In genomic region chr4:174217273-174218126, GRCh38 we compare ENCODE assay signal across 9 cellular contexts.
DNase-seq lines count a peak whose midpoint lies in the region; TF ChIP-seq lines count a peak whose summit lies in the region.
"Had no signal": no experiment of that assay in that cellular context is flagged by ENCODE, and none has a peak within 500 bp of the region (broad histone marks: within the 10 kb centered on the region; RNA-seq: fewer than 3 reads in every experiment).

No MANE protein-coding gene starts in this region.

- no peak for TF ChIP-seq RAD21 in neural cell (conservative IDR thresholded peaks at IDR 0.05)

- TF ChIP-seq POLR2A in erythroblast (IDR thresholded peaks at IDR 0.05; ENCODE audit: low read length) = no peak

- no peaks in the 10 kb centered on the region for H3K79me2 ChIP-seq in neural cell (replicated peaks; ENCODE audit: insufficient read depth, low read length)

- no peak for TF ChIP-seq CTCF in neural cell (IDR thresholded peaks at IDR 0.05; ENCODE audit: poor library complexity, severe bottlenecking)

- no peak for TF ChIP-seq EP300 in neural cell (conservative IDR thresholded peaks at IDR 0.05; ENCODE audit: poor library complexity, severe bottlenecking)

- H3K9me2 ChIP-seq in neural cell (ENCODE audit: insufficient read depth, low read length) = no peaks in the 10 kb centered on the region

- peaks cover 94% of the 10 kb centered on the region for H3K27me3 ChIP-seq in neural cell (ENCODE audit: insufficient read depth, low read depth, low read length)

- H3K36me3 ChIP-seq in SK-N-MC (ENCODE audit: insufficient read depth, low read length) = no peaks in the 10 kb centered on the region
- H3K36me3 ChIP-seq in neural cell (ENCODE audit: insufficient read depth, low read length) = no peaks in the 10 kb centered on the region

- peak overlapping the region; percentile 78 for H3K4me3 ChIP-seq in SK-N-MC
- H3K4me3 ChIP-seq in neural cell (ENCODE audit: low read length) = peak overlapping the region; percentile 50
- H3K4me3 ChIP-seq: PC-9 had no signal

- H3K9me3 ChIP-seq in SK-N-MC (ENCODE audit: low read depth, low read length) = no peaks in the 10 kb centered on the region
- no peaks in the 10 kb centered on the region for H3K9me3 ChIP-seq in neural cell (ENCODE audit: low read length)

- DNase-seq in GM03348 (ENCODE audit: low spot score) = peak; percentile 71
- DNase-seq in SK-N-MC (ENCODE audit: low read depth, low spot score) = peak; percentile 88
- peak; percentile 35 to 37 for DNase-seq in erythroblast (lab: John Stamatoyannopoulos, UW)
- no peak for DNase-seq in activated CD4-positive, CD25-positive, alpha-beta regulatory T cell (lab: John Stamatoyannopoulos, UW)
- no peak for DNase-seq in DMS79 (lab: John Stamatoyannopoulos, UW)
- DNase-seq in HCEC 1CT = no peak
- DNase-seq in NCI-H2171 (lab: John Stamatoyannopoulos, UW) = no peak

- no peaks in the 10 kb centered on the region for H3F3A ChIP-seq in neural cell (ENCODE audit: insufficient read depth, low read length, poor library complexity, severe bottlenecking)

- H3K27ac ChIP-seq in SK-N-MC (peak overlapping the region; percentile 57; the same call in 1 of the 2 replicates), neural cell (ENCODE audit: low read length) (no peak overlapping the region)
- H3K27ac ChIP-seq: PC-9 had no signal

- H3K4me2 ChIP-seq in neural cell (ENCODE audit: low read length) = no peak overlapping the region
- H3K4me2 ChIP-seq: PC-9 had no signal

- H3K9ac ChIP-seq in SK-N-MC (ENCODE audit: insufficient read length) = peak overlapping the region; percentile 39
- H3K9ac ChIP-seq in neural cell (ENCODE audit: low read length) = no peak overlapping the region

- H4K20me1 ChIP-seq in neural cell (ENCODE audit: insufficient read depth) = no peaks in the 10 kb centered on the region

- H2AFZ ChIP-seq in neural cell (ENCODE audit: low read depth, low read length) = no peak overlapping the region
- H2AFZ ChIP-seq: PC-9 had no signal

TF ChIP-seq in neural cell, 6 proteins besides CTCF, POLR2A, EP300 and RAD21:
- TF ChIP-seq MXI1 (conservative IDR thresholded peaks at IDR 0.05; ENCODE audit: poor library complexity, severe bottlenecking) (no peak), TAF1 (IDR thresholded peaks at IDR 0.05; ENCODE audit: low read depth) (no peak), SMC3 (conservative IDR thresholded peaks at IDR 0.05; ENCODE audit: poor library complexity) (no peak), REST (IDR thresholded peaks at IDR 0.05; ENCODE audit: borderline replicate concordance) (no peak), EZH2 (IDR thresholded peaks at IDR 0.05; ENCODE audit: borderline replicate concordance, insufficient read depth, low read length, poor library complexity, severe bottlenecking) (no peak), POLR2AphosphoS5 (IDR thresholded peaks at IDR 0.05) (no peak)

Comparison
In these comparisons a context has a peak if more than half of its experiments do, and no peak if none do; other contexts are left out.
1. DNase-seq: peak in GM03348 (single experiment), SK-N-MC (single experiment) and erythroblast (2 of 2); none in activated CD4-positive, CD25-positive, alpha-beta regulatory T cell (0 of 4), DMS79 (single experiment), HCEC 1CT (single experiment) and NCI-H2171 (single experiment).